10 cellular contexts compared by ENCODE assay signal in the genomic region with DNA sequence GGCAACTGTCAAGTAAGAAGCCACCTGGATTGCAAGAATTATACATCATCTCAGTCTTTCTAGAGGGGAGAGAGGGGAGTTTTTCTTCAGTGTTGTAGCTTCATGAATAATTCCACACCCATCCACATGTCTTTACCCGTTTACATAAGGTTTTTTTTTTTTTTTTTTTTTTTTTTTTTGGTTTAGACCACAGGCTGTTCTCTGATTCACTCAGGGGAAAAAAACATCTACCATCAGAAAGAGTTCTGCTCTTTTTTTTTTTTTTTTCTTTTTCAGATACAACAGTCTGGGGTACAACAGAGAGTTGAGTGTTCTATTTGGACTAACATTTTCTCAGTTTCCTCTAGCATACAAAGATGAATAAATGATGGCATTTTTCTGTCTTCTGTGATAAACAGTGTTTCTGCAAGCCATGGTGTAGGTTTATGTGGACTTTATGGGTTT. TPM values are rescaled to one million over a fixed set of nuclear protein-coding genes. Genes with fewer than 3 reads are reported as not detected.
A peak's percentile ranks its signal among the peaks of the same experiment; 100 is the strongest.
DNase-seq lines count a peak whose midpoint lies in the region; ATAC-seq and TF ChIP-seq lines count a peak whose summit lies in the region.
"Had no signal": no experiment of that assay in that cellular context is flagged by ENCODE, and none has a peak within 500 bp of the region (broad histone marks: within the 10 kb centered on the region; RNA-seq: fewer than 3 reads in every experiment).

No MANE protein-coding gene starts in this region.

- peaks cover 9% of the 10 kb centered on the region for H3F3A ChIP-seq in SK-N-SH (replicated peaks; ENCODE audit: insufficient read depth)

- 29% methylated on average over 1 of the region's 1 CpG for WGBS in SK-N-SH (ENCODE audit: low lambda C conversion rate)

- H3K27ac Mint-ChIP-seq in activated T-helper 17 cell treated with anti-CD3 and anti-CD28 coated beads, Interleukin-2, amount 50 U/mL, for 72 hours, result peak overlapping the region; percentile 98

- intact Hi-C loops in left ventricle myocardium superior (cut with micrococcal nuclease), result loop anchor here (10.0 kb wide), 1 partner anchor 209 kb away; no protein-coding TSS in a partner anchor

- H3K27me3 ChIP-seq in SK-N-SH (ENCODE audit: insufficient read depth), result no peaks in the 10 kb centered on the region
- H3K27me3 ChIP-seq: SJSA1 had no signal

- peak overlapping the region; percentile 56 for H3K4me3 Mint-ChIP-seq in activated T-helper 17 cell treated with anti-CD3 and anti-CD28 coated beads, Interleukin-2, amount 50 U/mL, for 72 hours

- peak overlapping the region; percentile 25; the same call in 1 of the 2 replicates for H2AFZ ChIP-seq in SK-N-SH (ENCODE audit: low read depth)

- H3K9me3 Mint-ChIP-seq in activated T-helper 17 cell treated with anti-CD3 and anti-CD28 coated beads, Interleukin-2, amount 50 U/mL, for 72 hours, result no peaks in the 10 kb centered on the region

- H3K79me2 ChIP-seq in SK-N-SH (ENCODE audit: insufficient read depth), result peaks cover under 1% of the 10 kb centered on the region; the same call in 1 of the 2 replicates

- H3K36me3 Mint-ChIP-seq in activated T-helper 17 cell treated with anti-CD3 and anti-CD28 coated beads, Interleukin-2, amount 50 U/mL, for 72 hours (ENCODE audit: low read depth), result peaks cover 8% of the 10 kb centered on the region

- H3K27me3 Mint-ChIP-seq in activated T-helper 17 cell treated with anti-CD3 and anti-CD28 coated beads, Interleukin-2, amount 50 U/mL, for 72 hours, result no peaks in the 10 kb centered on the region

- TF ChIP-seq EP300 in SK-N-SH (IDR thresholded peaks at IDR 0.05; ENCODE audit: borderline replicate concordance in 1 of 2, low read depth in 1 of 2, low read length in 1 of 2), result no peak

- no peak for TF ChIP-seq RAD21 in SK-N-SH (IDR thresholded peaks at IDR 0.05; ENCODE audit: low read length)

- POLR2A ChIA-PET in SK-N-SH (lab: Yijun Ruan, JAX), result interaction anchor here (0.7 kb wide), 1 partner anchor 114 kb away, joined by 3 read pairs; no protein-coding TSS in a partner anchor

- H3K4me2 ChIP-seq in SK-N-SH, result no peak overlapping the region

- peaks cover 25% of the 10 kb centered on the region for H3K4me1 Mint-ChIP-seq in activated T-helper 17 cell treated with anti-CD3 and anti-CD28 coated beads, Interleukin-2, amount 50 U/mL, for 72 hours

- no peaks in the 10 kb centered on the region for H4K20me1 ChIP-seq in SK-N-SH (ENCODE audit: insufficient read depth)

- peaks cover 0 to 5% of the 10 kb centered on the region in 2 experiments; a peak in 2 of 4 replicates for H3K4me1 ChIP-seq in SK-N-SH (ENCODE audit: control insufficient read depth in 1 of 2, insufficient read depth in 2 of 2, low read depth in 1 of 2, low read length in 1 of 2)
- H3K4me1 ChIP-seq: SJSA1 had no signal

- DNase-seq in SK-N-SH (no peak), renal cortical epithelial cell (ENCODE audit: low read depth) (peak; percentile 60), left ventricle myocardium superior (no peak), T1000 (lab: John Stamatoyannopoulos, UW) (no peak)
- DNase-seq: KG1 had no signal

- no peaks in the 10 kb centered on the region for H3K36me3 ChIP-seq in SK-N-SH (replicated peaks in 1 of 2; ENCODE audit: control insufficient read depth in 1 of 2, insufficient read depth in 2 of 2, low read length in 1 of 2)

- no peak overlapping the region for H3K9ac ChIP-seq in SK-N-SH

- CTCF ChIA-PET in SK-N-SH (lab: Yijun Ruan, JAX), result interaction anchor here (1.3 to 5.9 kb wide), 4 partner anchors 9 to 213 kb away, joined by 4 to 62 read pairs (median 18); no protein-coding TSS in a partner anchor

- H3K9me3 ChIP-seq in SK-N-SH, result no peaks in the 10 kb centered on the region
- H3K9me3 ChIP-seq: SJSA1 had no signal

- no peak overlapping the region for H3K27ac ChIP-seq in SK-N-SH (ENCODE audit: low read depth in 2 of 2, low read length in 1 of 2)
- H3K27ac ChIP-seq: SJSA1 had no signal

- ATAC-seq in SK-N-SH treated with all-trans-retinoic acid at 6 μM for 48 hours, result no peak
- ATAC-seq in HG02678 (IDR thresholded peaks at IDR 0.05; ENCODE audit: unreplicated experiment), result peak; percentile 32
- ATAC-seq in activated T-helper 17 cell treated with anti-CD3 and anti-CD28 coated beads, Interleukin-2, amount 50 U/mL, for 72 hours (replicated peaks), result peak; percentile 64
- no peak for ATAC-seq in left ventricle myocardium superior
- no peak for ATAC-seq in HG03025 (IDR thresholded peaks at IDR 0.05; ENCODE audit: low FRiP score, unreplicated experiment)

- no peak for TF ChIP-seq CTCF in SK-N-SH (IDR thresholded peaks at IDR 0.05)

- H3K9me2 ChIP-seq in SK-N-SH, result no peaks in the 10 kb centered on the region

- no peak overlapping the region for H3K4me3 ChIP-seq in SK-N-SH (ENCODE audit: low read depth in 2 of 2, low read length in 1 of 2)
- H3K4me3 ChIP-seq: SJSA1 had no signal

TF ChIP-seq in SK-N-SH, 30 proteins besides CTCF, POLR2A, EP300 and RAD21 (continues in another document):
- no peak for TF ChIP-seq GABPA (IDR thresholded peaks at IDR 0.05; ENCODE audit: low read depth)
- TF ChIP-seq CHD2 (IDR thresholded peaks at IDR 0.05; ENCODE audit: low read length, partially characterized antibody), result no peak
- TF ChIP-seq, protein P1, sequence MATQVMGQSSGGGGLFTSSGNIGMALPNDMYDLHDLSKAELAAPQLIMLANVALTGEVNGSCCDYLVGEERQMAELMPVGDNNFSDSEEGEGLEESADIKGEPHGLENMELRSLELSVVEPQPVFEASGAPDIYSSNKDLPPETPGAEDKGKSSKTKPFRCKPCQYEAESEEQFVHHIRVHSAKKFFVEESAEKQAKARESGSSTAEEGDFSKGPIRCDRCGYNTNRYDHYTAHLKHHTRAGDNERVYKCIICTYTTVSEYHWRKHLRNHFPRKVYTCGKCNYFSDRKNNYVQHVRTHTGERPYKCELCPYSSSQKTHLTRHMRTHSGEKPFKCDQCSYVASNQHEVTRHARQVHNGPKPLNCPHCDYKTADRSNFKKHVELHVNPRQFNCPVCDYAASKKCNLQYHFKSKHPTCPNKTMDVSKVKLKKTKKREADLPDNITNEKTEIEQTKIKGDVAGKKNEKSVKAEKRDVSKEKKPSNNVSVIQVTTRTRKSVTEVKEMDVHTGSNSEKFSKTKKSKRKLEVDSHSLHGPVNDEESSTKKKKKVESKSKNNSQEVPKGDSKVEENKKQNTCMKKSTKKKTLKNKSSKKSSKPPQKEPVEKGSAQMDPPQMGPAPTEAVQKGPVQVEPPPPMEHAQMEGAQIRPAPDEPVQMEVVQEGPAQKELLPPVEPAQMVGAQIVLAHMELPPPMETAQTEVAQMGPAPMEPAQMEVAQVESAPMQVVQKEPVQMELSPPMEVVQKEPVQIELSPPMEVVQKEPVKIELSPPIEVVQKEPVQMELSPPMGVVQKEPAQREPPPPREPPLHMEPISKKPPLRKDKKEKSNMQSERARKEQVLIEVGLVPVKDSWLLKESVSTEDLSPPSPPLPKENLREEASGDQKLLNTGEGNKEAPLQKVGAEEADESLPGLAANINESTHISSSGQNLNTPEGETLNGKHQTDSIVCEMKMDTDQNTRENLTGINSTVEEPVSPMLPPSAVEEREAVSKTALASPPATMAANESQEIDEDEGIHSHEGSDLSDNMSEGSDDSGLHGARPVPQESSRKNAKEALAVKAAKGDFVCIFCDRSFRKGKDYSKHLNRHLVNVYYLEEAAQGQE (IDR thresholded peaks at IDR 0.05; ENCODE audit: low read depth, low read length), result no peak
- TF ChIP-seq SMC3 (IDR thresholded peaks at IDR 0.05; ENCODE audit: low read depth, low read length), result no peak

TF ChIP-seq in SK-N-SH treated with all-trans-retinoic acid at 6 μM for 48 hours, 23 proteins besides CTCF, POLR2A, EP300 and RAD21 (continues in another document):
- TF ChIP-seq, protein P2, sequence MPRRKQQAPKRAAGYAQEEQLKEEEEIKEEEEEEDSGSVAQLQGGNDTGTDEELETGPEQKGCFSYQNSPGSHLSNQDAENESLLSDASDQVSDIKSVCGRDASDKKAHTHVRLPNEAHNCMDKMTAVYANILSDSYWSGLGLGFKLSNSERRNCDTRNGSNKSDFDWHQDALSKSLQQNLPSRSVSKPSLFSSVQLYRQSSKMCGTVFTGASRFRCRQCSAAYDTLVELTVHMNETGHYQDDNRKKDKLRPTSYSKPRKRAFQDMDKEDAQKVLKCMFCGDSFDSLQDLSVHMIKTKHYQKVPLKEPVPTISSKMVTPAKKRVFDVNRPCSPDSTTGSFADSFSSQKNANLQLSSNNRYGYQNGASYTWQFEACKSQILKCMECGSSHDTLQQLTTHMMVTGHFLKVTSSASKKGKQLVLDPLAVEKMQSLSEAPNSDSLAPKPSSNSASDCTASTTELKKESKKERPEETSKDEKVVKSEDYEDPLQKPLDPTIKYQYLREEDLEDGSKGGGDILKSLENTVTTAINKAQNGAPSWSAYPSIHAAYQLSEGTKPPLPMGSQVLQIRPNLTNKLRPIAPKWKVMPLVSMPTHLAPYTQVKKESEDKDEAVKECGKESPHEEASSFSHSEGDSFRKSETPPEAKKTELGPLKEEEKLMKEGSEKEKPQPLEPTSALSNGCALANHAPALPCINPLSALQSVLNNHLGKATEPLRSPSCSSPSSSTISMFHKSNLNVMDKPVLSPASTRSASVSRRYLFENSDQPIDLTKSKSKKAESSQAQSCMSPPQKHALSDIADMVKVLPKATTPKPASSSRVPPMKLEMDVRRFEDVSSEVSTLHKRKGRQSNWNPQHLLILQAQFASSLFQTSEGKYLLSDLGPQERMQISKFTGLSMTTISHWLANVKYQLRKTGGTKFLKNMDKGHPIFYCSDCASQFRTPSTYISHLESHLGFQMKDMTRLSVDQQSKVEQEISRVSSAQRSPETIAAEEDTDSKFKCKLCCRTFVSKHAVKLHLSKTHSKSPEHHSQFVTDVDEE (CRISPR knock-in tag; IDR thresholded peaks at IDR 0.05), result no peak

RNA-seq across cellular contexts. Expression of a gene that starts 4.9 kb away (rescaled TPM):
- 1.2 and 1.4 TPM in 2 replicates for polyA plus RNA-seq in SK-N-SH (2012; rRNA removed)
- polyA plus RNA-seq in SK-N-SH (2012; cell fraction: cytosol; rRNA removed), result 1.9 and 2.3 TPM in 2 replicates
- polyA plus RNA-seq in SK-N-SH (2012; cell fraction: nucleus; rRNA removed), result 0.80 and 2.0 TPM in 2 replicates
- 10 to 100 TPM; 17.1 to 24.4 TPM for total RNA-seq in activated T-helper 17 cell treated with anti-CD3 and anti-CD28 coated beads, Interleukin-2, amount 50 U/mL, for 72 hours
- 0.40 and 5.6 TPM in 2 replicates for total RNA-seq in renal cortical epithelial cell
- 0.10 TPM for total RNA-seq in left ventricle myocardium superior

RNA-seq across cellular contexts. Expression of a gene that starts 44.3 kb away (rescaled TPM):
- 8.9 and 13.5 TPM in 2 replicates for polyA plus RNA-seq in SK-N-SH (2012; rRNA removed)
- polyA plus RNA-seq in SK-N-SH (2012; cell fraction: cytosol; rRNA removed), result 15.0 and 16.1 TPM in 2 replicates
- 6.3 and 15.9 TPM in 2 replicates for polyA plus RNA-seq in SK-N-SH (2012; cell fraction: nucleus; rRNA removed)
- 10 to 100 TPM; 23.6 to 31.9 TPM for total RNA-seq in activated T-helper 17 cell treated with anti-CD3 and anti-CD28 coated beads, Interleukin-2, amount 50 U/mL, for 72 hours
- total RNA-seq in renal cortical epithelial cell (13.5 and 19.5 TPM in 2 replicates), left ventricle myocardium superior (12.6 TPM)

Comparison
In these comparisons a context has a peak if more than half of its experiments do, and no peak if none do; other contexts are left out.
1. ATAC-seq: peak in HG02678 (single experiment) and activated T-helper 17 cell treated with anti-CD3 and anti-CD28 coated beads, Interleukin-2, amount 50 U/mL, for 72 hours (single experiment); none in SK-N-SH treated with all-trans-retinoic acid at 6 μM for 48 hours (single experiment), left ventricle myocardium superior (single experiment) and HG03025 (single experiment).